ENCODE assay signal across 7 cellular contexts in genomic region chr5:80960531-80961375, GRCh38. TPM values are rescaled to one million over a fixed set of nuclear protein-coding genes. Genes with fewer than 3 reads are reported as not detected.
A peak's percentile ranks its signal among the peaks of the same experiment; 100 is the strongest.
DNase-seq lines count a peak whose midpoint lies in the region; ATAC-seq and TF ChIP-seq lines count a peak whose summit lies in the region.

No MANE protein-coding gene starts in this region.

- peaks cover 5% of the 10 kb centered on the region for H3K27me3 Mint-ChIP-seq in activated CD8-positive, alpha-beta T cell treated with anti-CD3 and anti-CD28 coated beads, Interleukin-2, amount 10 ng/mL, durations not matched to agents 7 days and 5 days (ENCODE audit: low read depth)
- H3K27me3 Mint-ChIP-seq in endothelial cell (ENCODE audit: unreplicated experiment) (peaks cover 9% of the 10 kb centered on the region), mesothelial cell of epicardium (ENCODE audit: low read depth) (peaks cover 31% of the 10 kb centered on the region)

- H3K36me3 Mint-ChIP-seq in activated CD8-positive, alpha-beta T cell treated with anti-CD3 and anti-CD28 coated beads, Interleukin-2, amount 10 ng/mL, durations not matched to agents 7 days and 5 days (ENCODE audit: low read depth), result peaks cover 3% of the 10 kb centered on the region
- H3K36me3 Mint-ChIP-seq in endothelial cell (ENCODE audit: low read depth, unreplicated experiment) (peaks cover 12% of the 10 kb centered on the region), mesothelial cell of epicardium (no peaks in the 10 kb centered on the region)

- TF ChIP-seq CTCF in endothelial cell (IDR thresholded peaks at IDR 0.05; ENCODE audit: unreplicated experiment) (no peak), mesothelial cell of epicardium (IDR thresholded peaks at IDR 0.05; ENCODE audit: unreplicated experiment) (no peak)

- POLR2A ChIA-PET in activated CD8-positive, alpha-beta T cell treated with anti-CD3 and anti-CD28 coated beads, Interleukin-2, amount 10 ng/mL, durations not matched to agents 7 days and 5 days (lab: Charles Lee), result interaction anchor here (1.0 kb wide), 1 partner anchor 306 kb away, joined by 3 read pairs; the partner anchor contains the start of gene MSH3

- H3K4me3 Mint-ChIP-seq in activated CD8-positive, alpha-beta T cell treated with anti-CD3 and anti-CD28 coated beads, Interleukin-2, amount 10 ng/mL, durations not matched to agents 7 days and 5 days, result peak overlapping the region; percentile 85
- peak overlapping the region; percentile 92 for H3K4me3 Mint-ChIP-seq in endothelial cell (ENCODE audit: unreplicated experiment)
- peak overlapping the region; percentile 74 for H3K4me3 Mint-ChIP-seq in mesothelial cell of epicardium

- peak overlapping the region; percentile 79 for H3K27ac Mint-ChIP-seq in activated CD8-positive, alpha-beta T cell treated with anti-CD3 and anti-CD28 coated beads, Interleukin-2, amount 10 ng/mL, durations not matched to agents 7 days and 5 days
- peak overlapping the region; percentile 28 for H3K27ac Mint-ChIP-seq in endothelial cell (ENCODE audit: unreplicated experiment)
- no peak overlapping the region for H3K27ac Mint-ChIP-seq in mesothelial cell of epicardium

- peak; percentile 69 for ATAC-seq in activated CD8-positive, alpha-beta T cell treated with anti-CD3 and anti-CD28 coated beads, Interleukin-2, amount 10 ng/mL, durations not matched to agents 7 days and 5 days

- DNase-seq in HK-2 (ENCODE audit: unreplicated experiment) (peak; percentile 22), endothelial cell (ENCODE audit: low spot score) (peak; percentile 35), mesothelial cell of epicardium (ENCODE audit: low spot score in 2 of 2, unreplicated experiment in 2 of 2) (peak; percentile 23 to 49), UCSD-AML1 (lab: John Stamatoyannopoulos, UW; ENCODE audit: unreplicated experiment) (no peak), A172 (ENCODE audit: low spot score) (no peak)
- peak; percentile 60 for DNase-seq in activated CD8-positive, alpha-beta T cell treated with anti-CD3 and anti-CD28 coated beads, Interleukin-2, amount 10 ng/mL, durations not matched to agents 7 days and 5 days
- peak; percentile 31 for DNase-seq in stimulated activated CD8-positive, alpha-beta memory T cell treated with anti-CD3 and anti-CD28 coated beads, Interleukin-4, amount 100 ng/mL, for 24 hours (ENCODE audit: low read depth)

- no peaks in the 10 kb centered on the region for H3K9me3 Mint-ChIP-seq in activated CD8-positive, alpha-beta T cell treated with anti-CD3 and anti-CD28 coated beads, Interleukin-2, amount 10 ng/mL, durations not matched to agents 7 days and 5 days (ENCODE audit: insufficient read depth)
- H3K9me3 Mint-ChIP-seq in endothelial cell (ENCODE audit: unreplicated experiment), result peaks cover 6% of the 10 kb centered on the region
- H3K9me3 Mint-ChIP-seq in mesothelial cell of epicardium, result no peaks in the 10 kb centered on the region

- H3K4me1 Mint-ChIP-seq in activated CD8-positive, alpha-beta T cell treated with anti-CD3 and anti-CD28 coated beads, Interleukin-2, amount 10 ng/mL, durations not matched to agents 7 days and 5 days (ENCODE audit: low read depth), result peaks cover 63% of the 10 kb centered on the region
- H3K4me1 Mint-ChIP-seq in endothelial cell (ENCODE audit: unreplicated experiment) (peaks cover 28% of the 10 kb centered on the region), mesothelial cell of epicardium (peaks cover 47% of the 10 kb centered on the region)

- CTCF ChIA-PET in activated CD8-positive, alpha-beta T cell treated with anti-CD3 and anti-CD28 coated beads, Interleukin-2, amount 10 ng/mL, durations not matched to agents 7 days and 5 days (lab: Charles Lee), result interaction anchor here (2.3 kb wide), 1 partner anchor 147 kb away, joined by 10 read pairs; no protein-coding TSS in a partner anchor

RNA-seq across cellular contexts. Expression of gene RASGRF2, which starts 0.6 kb away (rescaled TPM):
- 10 to 100 TPM; 10.0 to 11.6 TPM for total RNA-seq in activated CD8-positive, alpha-beta T cell treated with anti-CD3 and anti-CD28 coated beads, Interleukin-2, amount 10 ng/mL, durations not matched to agents 7 days and 5 days
- total RNA-seq in endothelial cell (ENCODE audit: unreplicated experiment) (2.5 TPM), mesothelial cell of epicardium (4.5 to 5.7 TPM (median 5.5 TPM) in 3 replicates)
- not detected in 2 replicates for total RNA-seq in A172 (2014; rRNA removed; shearing (Covaris generic))

Comparison
In these comparisons a context has a peak if more than half of its experiments do, and no peak if none do; other contexts are left out.
1. DNase-seq: peak in HK-2 (single experiment), activated CD8-positive, alpha-beta T cell treated with anti-CD3 and anti-CD28 coated beads, Interleukin-2, amount 10 ng/mL, durations not matched to agents 7 days and 5 days (single experiment), endothelial cell (single experiment), mesothelial cell of epicardium (2 of 2) and stimulated activated CD8-positive, alpha-beta memory T cell treated with anti-CD3 and anti-CD28 coated beads, Interleukin-4, amount 100 ng/mL, for 24 hours (single experiment); none in UCSD-AML1 (single experiment) and A172 (single experiment).
2. Peak in every context shown above with its lines, with median percentiles within 50 percentile points of each other: H3K4me3 Mint-ChIP-seq.